Comparison of ENCODE assay signal across 8 cellular contexts in genomic region chr16:610513-611381, GRCh38. TPM values are rescaled to one million over a fixed set of nuclear protein-coding genes. Genes with fewer than 3 reads are reported as not detected.
DNase-seq lines count a peak whose midpoint lies in the region; ATAC-seq and TF ChIP-seq lines count a peak whose summit lies in the region.

No MANE protein-coding gene starts in this region.

- H3K9me2 ChIP-seq in OCI-LY1 (ENCODE audit: low read depth, low read length): no peaks in the 10 kb centered on the region

- no peaks in the 10 kb centered on the region; the same call in 1 of the 2 replicates for H3K27me3 ChIP-seq in OCI-LY1 (ENCODE audit: insufficient read depth, low read length)
- no peaks in the 10 kb centered on the region for H3K27me3 ChIP-seq in right atrium auricular region

- POLR2A ChIA-PET in activated naive CD8-positive, alpha-beta T cell treated with anti-CD3 and anti-CD28 coated beads, Interleukin-2, amount 10 ng/mL, durations not matched to agents 7 days and 5 days (lab: Charles Lee): no interaction called here

- H3K79me2 ChIP-seq in OCI-LY1 (ENCODE audit: insufficient read depth, low read length): no peaks in the 10 kb centered on the region

- peaks cover 7% of the 10 kb centered on the region for H3K4me1 Mint-ChIP-seq in Calu3 (ENCODE audit: low read depth, unreplicated experiment)
- peaks cover 3% of the 10 kb centered on the region for H3K4me1 Mint-ChIP-seq in activated naive CD8-positive, alpha-beta T cell treated with anti-CD3 and anti-CD28 coated beads, Interleukin-2, amount 10 ng/mL, durations not matched to agents 7 days and 5 days

- no peaks in the 10 kb centered on the region for H4K20me1 ChIP-seq in OCI-LY1 (ENCODE audit: insufficient read depth, low read length)

- no peak overlapping the region for H3K27ac Mint-ChIP-seq in Calu3 (ENCODE audit: unreplicated experiment)
- no peak overlapping the region for H3K27ac Mint-ChIP-seq in activated naive CD8-positive, alpha-beta T cell treated with anti-CD3 and anti-CD28 coated beads, Interleukin-2, amount 10 ng/mL, durations not matched to agents 7 days and 5 days

- BruUV-seq in Calu3 (replicated peaks; lab: Mats Ljungman, UMichigan): no TSS peak

- H2AFZ ChIP-seq in OCI-LY1 (ENCODE audit: low read length): no peak overlapping the region

- H3K4me3 Mint-ChIP-seq in Calu3 (ENCODE audit: low read depth, unreplicated experiment): no peak overlapping the region
- no peak overlapping the region for H3K4me3 Mint-ChIP-seq in activated naive CD8-positive, alpha-beta T cell treated with anti-CD3 and anti-CD28 coated beads, Interleukin-2, amount 10 ng/mL, durations not matched to agents 7 days and 5 days

- no peak overlapping the region for H3K27ac ChIP-seq in OCI-LY1 (ENCODE audit: low read depth, low read length, poor library complexity, severe bottlenecking)
- no peak overlapping the region for H3K27ac ChIP-seq in right atrium auricular region

- no peak overlapping the region for H3K4me2 ChIP-seq in OCI-LY1 (ENCODE audit: low read length)

- no peaks in the 10 kb centered on the region for H3K27me3 Mint-ChIP-seq in Calu3 (ENCODE audit: unreplicated experiment)
- H3K27me3 Mint-ChIP-seq in activated naive CD8-positive, alpha-beta T cell treated with anti-CD3 and anti-CD28 coated beads, Interleukin-2, amount 10 ng/mL, durations not matched to agents 7 days and 5 days: no peaks in the 10 kb centered on the region

- DNase-seq in Calu3 (peak; percentile 51), right atrium auricular region (ENCODE audit: low spot score) (no peak), NCI-H146 (lab: John Stamatoyannopoulos, UW) (no peak)
- peak; percentile 56 for DNase-seq in activated naive CD8-positive, alpha-beta T cell treated with anti-CD3 and anti-CD28 coated beads, Interleukin-2, amount 10 ng/mL, durations not matched to agents 7 days and 5 days
- peak; percentile 36 to 58 (median 56) for DNase-seq in stimulated activated CD4-positive, alpha-beta T cell treated with anti-CD3 and anti-CD28 coated beads, Interleukin-12 subunit alpha, Interleukin-12 subunit beta, amount 100 ng/mL, for 48 hours (ENCODE audit: low read depth in 2 of 3, low spot score in 1 of 3)

- no peak for ATAC-seq in activated naive CD8-positive, alpha-beta T cell treated with anti-CD3 and anti-CD28 coated beads, Interleukin-2, amount 10 ng/mL, durations not matched to agents 7 days and 5 days (ENCODE audit: low read depth)
- ATAC-seq in HG03460 (IDR thresholded peaks at IDR 0.05; ENCODE audit: unreplicated experiment) (no peak), GM21390 (IDR thresholded peaks at IDR 0.05; ENCODE audit: unreplicated experiment) (no peak)

- TF ChIP-seq CTCF in Calu3 (IDR thresholded peaks at IDR 0.05; ENCODE audit: unreplicated experiment) (peak; percentile 57), OCI-LY1 (IDR thresholded peaks at IDR 0.05; ENCODE audit: low read length) (peak; percentile 85), right atrium auricular region (IDR thresholded peaks at IDR 0.05) (peak; percentile 63 to 72)

- H3K9me3 Mint-ChIP-seq in Calu3 (ENCODE audit: low read depth, unreplicated experiment): peaks cover 2% of the 10 kb centered on the region
- peaks cover 2% of the 10 kb centered on the region for H3K9me3 Mint-ChIP-seq in activated naive CD8-positive, alpha-beta T cell treated with anti-CD3 and anti-CD28 coated beads, Interleukin-2, amount 10 ng/mL, durations not matched to agents 7 days and 5 days

- H3K36me3 Mint-ChIP-seq in Calu3 (ENCODE audit: insufficient read depth, unreplicated experiment): peaks cover 20% of the 10 kb centered on the region
- peaks cover 3% of the 10 kb centered on the region for H3K36me3 Mint-ChIP-seq in activated naive CD8-positive, alpha-beta T cell treated with anti-CD3 and anti-CD28 coated beads, Interleukin-2, amount 10 ng/mL, durations not matched to agents 7 days and 5 days

- H3K4me3 ChIP-seq in OCI-LY1 (ENCODE audit: low read depth, low read length, poor library complexity, severe bottlenecking): no peak overlapping the region
- no peak overlapping the region for H3K4me3 ChIP-seq in right atrium auricular region

- CTCF ChIA-PET in Calu3 (lab: Charles Lee): no interaction called here

- no peaks in the 10 kb centered on the region for H3K4me1 ChIP-seq in OCI-LY1 (ENCODE audit: insufficient read depth, low read length, severe bottlenecking)
- H3K4me1 ChIP-seq in right atrium auricular region: peaks cover 0 to 15% of the 10 kb centered on the region in 2 donors

- H3K36me3 ChIP-seq in OCI-LY1 (ENCODE audit: insufficient read depth, low read length) (peaks cover 5% of the 10 kb centered on the region; the same call in 1 of the 2 replicates), right atrium auricular region (no peaks in the 10 kb centered on the region)

- no peak overlapping the region for H3K9ac ChIP-seq in OCI-LY1 (ENCODE audit: low read length)

- H3K9me3 ChIP-seq in OCI-LY1 (ENCODE audit: low read length): no peaks in the 10 kb centered on the region
- no peaks in the 10 kb centered on the region for H3K9me3 ChIP-seq in right atrium auricular region

- no peaks in the 10 kb centered on the region for H3F3A ChIP-seq in OCI-LY1 (ENCODE audit: insufficient read depth, low read length)

- intact Hi-C loops in Calu3 (cut with micrococcal nuclease; ENCODE audit: unreplicated experiment): no loop called here

RNA-seq across cellular contexts. Expression of gene WFIKKN1, which starts 20.0 kb away (rescaled TPM):
- total RNA-seq in Calu3 (2022) (0.66 and 0.90 TPM in 2 replicates), right atrium auricular region (under 1 TPM; 0.52 to 0.71 TPM)
- total RNA-seq in activated naive CD8-positive, alpha-beta T cell treated with anti-CD3 and anti-CD28 coated beads, Interleukin-2, amount 10 ng/mL, durations not matched to agents 7 days and 5 days: under 1 TPM; 0.47 to 0.60 TPM

RNA-seq across cellular contexts. Expression of gene RAB40C, which starts 20.9 kb away (rescaled TPM):
- total RNA-seq in Calu3 (2022) (35.6 and 36.5 TPM in 2 replicates), right atrium auricular region (10 to 100 TPM; 11.1 to 13.5 TPM)
- total RNA-seq in activated naive CD8-positive, alpha-beta T cell treated with anti-CD3 and anti-CD28 coated beads, Interleukin-2, amount 10 ng/mL, durations not matched to agents 7 days and 5 days: 10 to 100 TPM; 15.1 to 18.2 TPM

RNA-seq across cellular contexts. Expression of gene METTL26, which starts 25.4 kb away (rescaled TPM):
- total RNA-seq in Calu3 (2022) (117 and 121 TPM in 2 replicates), right atrium auricular region (100 to 1,000 TPM; 103 to 137 TPM)
- total RNA-seq in activated naive CD8-positive, alpha-beta T cell treated with anti-CD3 and anti-CD28 coated beads, Interleukin-2, amount 10 ng/mL, durations not matched to agents 7 days and 5 days: 10 to 100 TPM; 75.7 to 81.2 TPM

RNA-seq across cellular contexts. Expression of gene MCRIP2, which starts 30.9 kb away (rescaled TPM):
- total RNA-seq in Calu3 (2022) (56.3 and 60.7 TPM in 2 replicates), right atrium auricular region (100 to 1,000 TPM; 110 to 121 TPM)
- total RNA-seq in activated naive CD8-positive, alpha-beta T cell treated with anti-CD3 and anti-CD28 coated beads, Interleukin-2, amount 10 ng/mL, durations not matched to agents 7 days and 5 days: 10 to 100 TPM; 35.4 to 43.0 TPM

RNA-seq across cellular contexts. Expression of gene WDR90, which starts 38.4 kb away (rescaled TPM):
- total RNA-seq in Calu3 (2022) (142 and 162 TPM in 2 replicates), right atrium auricular region (1 to 10 TPM; 3.0 to 5.7 TPM)
- total RNA-seq in activated naive CD8-positive, alpha-beta T cell treated with anti-CD3 and anti-CD28 coated beads, Interleukin-2, amount 10 ng/mL, durations not matched to agents 7 days and 5 days: 10 to 100 TPM; 73.2 to 79.1 TPM

Comparison
In these comparisons a context has a peak if more than half of its experiments do, and no peak if none do; other contexts are left out.
1. DNase-seq: peak in Calu3 (single experiment), activated naive CD8-positive, alpha-beta T cell treated with anti-CD3 and anti-CD28 coated beads, Interleukin-2, amount 10 ng/mL, durations not matched to agents 7 days and 5 days (single experiment) and stimulated activated CD4-positive, alpha-beta T cell treated with anti-CD3 and anti-CD28 coated beads, Interleukin-12 subunit alpha, Interleukin-12 subunit beta, amount 100 ng/mL, for 48 hours (3 of 3); none in right atrium auricular region (single experiment) and NCI-H146 (single experiment).
2. Peak in every context shown above with its lines, with median percentiles within 50 percentile points of each other: CTCF ChIP-seq.